Comparison of ENCODE assay signal across 8 cellular contexts in genomic region chr13:48531416-48532145, GRCh38. TPM values are rescaled to one million over a fixed set of nuclear protein-coding genes. Genes with fewer than 3 reads are reported as not detected.
DNase-seq lines count a peak whose midpoint lies in the region; ATAC-seq and TF ChIP-seq lines count a peak whose summit lies in the region.

No MANE protein-coding gene starts in this region.

- 76% methylated on average over 17 of the region's 17 CpGs for WGBS in mesenchymal stem cell

- H3K4me3 ChIP-seq in mesenchymal stem cell (ENCODE audit: insufficient read depth in 1 of 2, low read depth in 1 of 2, low read length in 2 of 2) (peak overlapping the region in 1 of 2 experiments; percentile 92), vagina (peak overlapping the region; percentile 63 to 80)

- peak overlapping the region; percentile 98 for H3K27ac ChIP-seq in caudate nucleus (ENCODE audit: low read depth, low read length)
- no peak overlapping the region for H3K27ac ChIP-seq in mesenchymal stem cell (ENCODE audit: low read length, poor library complexity, severe bottlenecking)
- H3K27ac ChIP-seq in vagina = peak overlapping the region; percentile 98

- peak overlapping the region in 1 of 2 experiments; percentile 72 for H3K18ac ChIP-seq in mesenchymal stem cell (ENCODE audit: low read depth in 1 of 2, low read length in 2 of 2)

- ATAC-seq in GM19452 (IDR thresholded peaks at IDR 0.05; ENCODE audit: unreplicated experiment) = no peak

- H2BK12ac ChIP-seq in mesenchymal stem cell (ENCODE audit: low read length in 2 of 2) = no peak overlapping the region

- H3K14ac ChIP-seq in mesenchymal stem cell (ENCODE audit: low read length in 2 of 2) = no peak overlapping the region

- H3K9me3 ChIP-seq in mesenchymal stem cell (ENCODE audit: control insufficient read depth, low read length) (no peaks in the 10 kb centered on the region), vagina (no peaks in the 10 kb centered on the region)

- peak; percentile 17 for TF ChIP-seq POLR2A in GM15510 (IDR thresholded peaks at IDR 0.05; ENCODE audit: borderline replicate concordance, extremely low read depth, insufficient read length)
- TF ChIP-seq POLR2A in vagina (IDR thresholded peaks at IDR 0.05) = no peak

- H2BK15ac ChIP-seq in mesenchymal stem cell (ENCODE audit: low read depth, poor library complexity, severe bottlenecking) = peak overlapping the region; percentile 49

- peaks cover 13% of the 10 kb centered on the region for H3K79me1 ChIP-seq in mesenchymal stem cell (replicated peaks; ENCODE audit: low read length, poor library complexity, severe bottlenecking)

- no peaks in the 10 kb centered on the region for H3K27me3 ChIP-seq in mesenchymal stem cell (ENCODE audit: control insufficient read depth in 1 of 2, insufficient read depth in 1 of 2, low read length in 2 of 2)
- H3K27me3 ChIP-seq in vagina = no peaks in the 10 kb centered on the region

- H3K4me2 ChIP-seq in mesenchymal stem cell (ENCODE audit: low read length, poor library complexity, severe bottlenecking) = peak overlapping the region; percentile 58

- H3K4me1 ChIP-seq in mesenchymal stem cell (ENCODE audit: control insufficient read depth, insufficient read depth, low read depth, low read length) = peaks cover 6% of the 10 kb centered on the region
- H3K4me1 ChIP-seq in vagina = peaks cover 27% of the 10 kb centered on the region

- H4K91ac ChIP-seq in mesenchymal stem cell (ENCODE audit: low read length) = no peak overlapping the region

- H2AFZ ChIP-seq in mesenchymal stem cell (ENCODE audit: low read depth, low read length) = no peak overlapping the region

- H3K36me3 ChIP-seq in mesenchymal stem cell (ENCODE audit: control insufficient read depth in 1 of 2, insufficient read depth in 2 of 2, low read depth in 1 of 2, low read length in 2 of 2) = no peaks in the 10 kb centered on the region
- no peaks in the 10 kb centered on the region for H3K36me3 ChIP-seq in vagina

- H2BK5ac ChIP-seq in mesenchymal stem cell (ENCODE audit: low read depth, low read length, poor library complexity, severe bottlenecking) = no peak overlapping the region

- no peak overlapping the region for H2BK120ac ChIP-seq in mesenchymal stem cell (ENCODE audit: low read depth, low read length)

- H4K8ac ChIP-seq in mesenchymal stem cell (ENCODE audit: low read length) = peak overlapping the region; percentile 69

- no peak for TF ChIP-seq CTCF in vagina (IDR thresholded peaks at IDR 0.05)

- H3K9ac ChIP-seq in mesenchymal stem cell (ENCODE audit: low read length) = peak overlapping the region; percentile 97

- intact Hi-C loops in vagina (cut with DNase I) = loop anchor here (5.0 kb wide), 1 partner anchor 41 kb away; no protein-coding TSS in a partner anchor

- DNase-seq in NCI-H82 treated with DMSO at 0.1 percent for 48 hours (lab: John Stamatoyannopoulos, UW; ENCODE audit: unreplicated experiment) = peak; percentile 34
- DNase-seq in caudate nucleus (lab: John Stamatoyannopoulos, UW) = peak in 11 of 61 donors; percentile 7 to 58 (median 48)
- no peak for DNase-seq in mesenchymal stem cell
- DNase-seq in vagina (ENCODE audit: extremely low spot score in 2 of 2) = no peak
- no peak for DNase-seq in occipital lobe (lab: John Stamatoyannopoulos, UW)
- no peak for DNase-seq in SK-N-DZ (ENCODE audit: low spot score)

- H2AK5ac ChIP-seq in mesenchymal stem cell (ENCODE audit: low read length, severe bottlenecking) = no peak overlapping the region

- peak overlapping the region in 1 of 2 experiments; percentile 82 for H3K4ac ChIP-seq in mesenchymal stem cell (ENCODE audit: low read depth in 1 of 2, low read length in 2 of 2)

- no peak overlapping the region for H3K23ac ChIP-seq in mesenchymal stem cell (ENCODE audit: low read length in 2 of 2)

RNA-seq across cellular contexts. Expression of gene RCBTB2, which starts 1.3 kb away (rescaled TPM):
- 2.8 TPM for polyA plus RNA-seq in mesenchymal stem cell (2013, experiment 1 of 2)
- polyA plus RNA-seq in mesenchymal stem cell (2013, experiment 2 of 2) = 3.0 TPM
- total RNA-seq in vagina = 14.7 TPM
- 45.2 TPM for total RNA-seq in occipital lobe
- 8.6 and 27.6 TPM in 2 replicates for polyA plus RNA-seq in SK-N-DZ (2014; cell fraction: cytosol; rRNA removed)
- polyA plus RNA-seq in SK-N-DZ (2014; cell fraction: nucleus; rRNA removed) = 12.3 and 13.5 TPM in 2 replicates
